Comparison of ENCODE assay signal across 9 cellular contexts in the genomic region with DNA sequence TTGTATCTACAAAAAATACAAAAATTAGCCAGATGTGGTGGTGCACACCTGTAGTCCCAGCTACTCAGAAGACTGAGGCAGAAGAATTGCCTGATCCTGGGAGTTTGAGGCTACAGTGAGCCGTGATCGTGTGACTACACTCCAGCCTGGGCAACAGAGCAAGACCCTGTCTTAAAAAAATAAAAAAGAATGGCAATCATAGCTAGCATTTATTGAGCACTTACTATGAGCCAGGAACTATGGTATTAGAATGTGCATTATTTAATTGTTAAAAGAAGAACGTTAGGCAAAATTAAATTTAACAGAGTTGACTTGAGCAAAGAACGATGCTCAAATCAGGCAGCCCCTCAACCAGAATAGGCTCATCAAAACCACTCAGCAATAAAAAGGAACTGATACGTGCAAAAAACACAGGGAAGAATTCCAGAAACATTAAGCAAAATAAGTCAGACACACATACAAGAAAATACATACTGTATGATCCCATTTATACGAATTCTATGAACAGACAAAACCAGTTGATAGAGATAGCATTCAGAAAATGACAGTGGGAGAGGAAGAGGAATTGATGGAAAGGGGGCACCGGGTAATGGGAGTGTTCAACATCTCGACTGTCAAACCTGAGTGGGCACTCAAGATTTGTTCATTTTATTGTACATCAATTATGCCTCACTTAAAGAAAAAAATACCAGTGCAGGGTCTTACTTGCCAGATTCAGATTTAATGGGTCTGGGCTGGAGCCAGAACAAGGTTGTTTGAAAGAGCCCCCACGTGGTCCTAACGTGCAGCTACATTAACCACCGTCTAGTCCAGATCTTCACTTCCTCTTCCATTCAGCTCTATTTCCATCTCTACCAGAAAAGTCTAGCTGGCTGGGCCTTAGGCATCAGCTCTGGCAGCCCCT. TPM values are rescaled to one million over a fixed set of nuclear protein-coding genes. Genes with fewer than 3 reads are reported as not detected.
DNase-seq lines count a peak whose midpoint lies in the region; TF ChIP-seq lines count a peak whose summit lies in the region.
"Had no signal": no experiment of that assay in that cellular context is flagged by ENCODE, and none has a peak within 500 bp of the region (broad histone marks: within the 10 kb centered on the region; RNA-seq: fewer than 3 reads in every experiment).

No MANE protein-coding gene starts in this region.

- intact Hi-C loops in PC-9 (cut with micrococcal nuclease; ENCODE audit: unreplicated experiment): no loop called here
- intact Hi-C loops in mammary epithelial cell (cut with micrococcal nuclease): no loop called here

- peaks cover 68% of the 10 kb centered on the region for H3F3A ChIP-seq in PC-9 (ENCODE audit: insufficient read depth, low read depth)
- peaks cover 30% of the 10 kb centered on the region for H3F3A ChIP-seq in neural progenitor cell (ENCODE audit: low read depth)

- BruUV-seq in PC-9 (replicated peaks; lab: Mats Ljungman, UMichigan) (no TSS peak), mammary epithelial cell (replicated peaks; lab: Mats Ljungman, UMichigan) (no TSS peak)

- H3K4me1 Mint-ChIP-seq in neural progenitor cell: peaks cover 26% of the 10 kb centered on the region

- H3K36me3 ChIP-seq in PC-9 (ENCODE audit: low read depth) (peaks cover 22% of the 10 kb centered on the region; the same call in 1 of the 2 replicates), mammary epithelial cell (ENCODE audit: insufficient read depth, low read length) (peaks cover 10% of the 10 kb centered on the region), neural progenitor cell (no peaks in the 10 kb centered on the region)

- no peak overlapping the region for H3K27ac Mint-ChIP-seq in neural progenitor cell

- H3K79me2 ChIP-seq in PC-9 (ENCODE audit: low read depth) (peaks cover 92% of the 10 kb centered on the region), mammary epithelial cell (ENCODE audit: insufficient read depth, low read length) (peaks cover 96% of the 10 kb centered on the region), neural progenitor cell (ENCODE audit: low read depth) (peaks cover 15% of the 10 kb centered on the region)

- DNase-seq in DMS53 (lab: John Stamatoyannopoulos, UW): peak; percentile 47
- DNase-seq in DMS53 treated with DMSO at 0.1 percent for 48 hours (lab: John Stamatoyannopoulos, UW; ENCODE audit: unreplicated experiment): no peak
- DNase-seq in HCEC 1CT: peak; percentile 43
- no peak for DNase-seq in PC-9
- DNase-seq in mammary epithelial cell: no peak
- no peak for DNase-seq in neural progenitor cell (ENCODE audit: low spot score)
- no peak for DNase-seq in NCI-H1417 treated with DMSO at 0.1 percent for 48 hours (lab: John Stamatoyannopoulos, UW)
- DNase-seq in NCI-H226: no peak

- no peaks in the 10 kb centered on the region for H3K9me2 ChIP-seq in PC-9 (ENCODE audit: insufficient read depth)

- 67% methylated on average over 10 of the region's 11 CpGs for WGBS in mammary epithelial cell (ENCODE audit: low coverage, missing lambda C conversion rate)

- H3K27me3 ChIP-seq in PC-9 (ENCODE audit: insufficient read depth, low read depth) (no peaks in the 10 kb centered on the region), mammary epithelial cell (ENCODE audit: insufficient read depth, low read length) (no peaks in the 10 kb centered on the region), neural progenitor cell (no peaks in the 10 kb centered on the region)

- no peaks in the 10 kb centered on the region for H3K9me3 Mint-ChIP-seq in neural progenitor cell

- H2AFZ ChIP-seq in PC-9: no peak overlapping the region
- no peak overlapping the region for H2AFZ ChIP-seq in mammary epithelial cell (ENCODE audit: low read depth, low read length)
- H2AFZ ChIP-seq in neural progenitor cell (replicated peaks): no peak overlapping the region

- H4K20me1 ChIP-seq in PC-9 (ENCODE audit: insufficient read depth) (no peaks in the 10 kb centered on the region; the same call in 1 of the 2 replicates), mammary epithelial cell (ENCODE audit: insufficient read depth, low read length) (peaks cover 16% of the 10 kb centered on the region), neural progenitor cell (ENCODE audit: low read depth) (no peaks in the 10 kb centered on the region)

- H3K4me2 ChIP-seq in PC-9 (no peak overlapping the region), mammary epithelial cell (ENCODE audit: insufficient read depth, low read depth, low read length) (peak overlapping the region; percentile 31), neural progenitor cell (no peak overlapping the region)

- peaks cover 88% of the 10 kb centered on the region for H3K4me1 ChIP-seq in PC-9 (replicated peaks; ENCODE audit: insufficient read depth)
- peaks cover 44% of the 10 kb centered on the region for H3K4me1 ChIP-seq in mammary epithelial cell (ENCODE audit: insufficient read depth, low read length)
- H3K4me1 ChIP-seq in neural progenitor cell: peaks cover 21% of the 10 kb centered on the region

- CTCF ChIA-PET in PC-9 (lab: Charles Lee) (interaction anchor here (0.6 kb wide), 1 partner anchor 379 kb away, joined by 3 read pairs; no protein-coding TSS in a partner anchor), mammary epithelial cell (lab: Charles Lee; ENCODE audit: low non-redundant PET) (no interaction called here)

- H3K27ac ChIP-seq in PC-9 (peak overlapping the region; percentile 8; the same call in 1 of the 2 replicates), mammary epithelial cell (ENCODE audit: insufficient read depth, low read depth, low read length) (no peak overlapping the region), neural progenitor cell (no peak overlapping the region)

- no peak overlapping the region for H3K4me3 Mint-ChIP-seq in neural progenitor cell

- H3K9me3 ChIP-seq in PC-9 (ENCODE audit: insufficient read depth, low read depth) (no peaks in the 10 kb centered on the region), mammary epithelial cell (replicated peaks; ENCODE audit: insufficient read depth, low read length) (no peaks in the 10 kb centered on the region), neural progenitor cell (ENCODE audit: low read depth) (no peaks in the 10 kb centered on the region)

- in situ Hi-C loops in mammary epithelial cell (cut with MboI; ENCODE audit: low sequenced_read_pairs in 2 of 2): no loop called here

- POLR2A ChIA-PET in PC-9 (lab: Charles Lee; ENCODE audit: unreplicated experiment): interaction anchor here (0.7 kb wide), 1 partner anchor 469 kb away, joined by 8 read pairs; no protein-coding TSS in a partner anchor

- no peaks in the 10 kb centered on the region for H3K36me3 Mint-ChIP-seq in neural progenitor cell

- no peak for TF ChIP-seq CTCF in PC-9 (conservative IDR thresholded peaks at IDR 0.05)
- TF ChIP-seq CTCF in mammary epithelial cell (conservative IDR thresholded peaks at IDR 0.05 in 1 of 2, IDR thresholded peaks at IDR 0.05 in 1 of 2; ENCODE audit: extremely low read depth in 1 of 2, insufficient read depth in 1 of 2, low read depth in 1 of 2, low read length in 2 of 2): peak; percentile 13 to 15
- TF ChIP-seq CTCF in neural progenitor cell (IDR thresholded peaks at IDR 0.05): peak; percentile 22

- dilution Hi-C loops in mammary epithelial cell (cut with HindIII; ENCODE audit: low sequenced_read_pairs): no loop called here

- peaks cover 14% of the 10 kb centered on the region for H3K27me3 Mint-ChIP-seq in neural progenitor cell (ENCODE audit: insufficient read depth, low read depth)

- no peak overlapping the region for H3K9ac ChIP-seq in mammary epithelial cell (ENCODE audit: insufficient read depth, low read length)
- no peak overlapping the region for H3K9ac ChIP-seq in neural progenitor cell

- no peak overlapping the region for H3K4me3 ChIP-seq in PC-9
- H3K4me3 ChIP-seq in mammary epithelial cell (replicated peaks in 1 of 3; ENCODE audit: insufficient read depth in 1 of 3, low read depth in 2 of 3, low read length in 3 of 3): no peak overlapping the region
- no peak overlapping the region for H3K4me3 ChIP-seq in neural progenitor cell

RNA-seq across cellular contexts. Expression of gene SCNN1A, which starts 8.0 kb away (rescaled TPM):
- total RNA-seq in PC-9 (2021): 460 and 549 TPM in 2 replicates
- 100 to 1,000 TPM; 171 to 202 TPM for total RNA-seq in mammary epithelial cell
- 174 TPM for polyA plus RNA-seq in mammary epithelial cell
- polyA minus RNA-seq in mammary epithelial cell: 383 TPM
- total RNA-seq in neural progenitor cell (ENCODE audit: low replicate concordance): 1.2 and 5.0 TPM in 2 replicates
- total RNA-seq: skeletal muscle tissue had no signal

RNA-seq across cellular contexts. Expression of gene LTBR, which starts 16.6 kb away (rescaled TPM):
- total RNA-seq in PC-9 (2021) (178 and 185 TPM in 2 replicates), mammary epithelial cell (100 to 1,000 TPM; 134 to 149 TPM), neural progenitor cell (ENCODE audit: low replicate concordance) (0.25 TPM in 1 of 2 replicates, not detected in the other)
- polyA plus RNA-seq in mammary epithelial cell: 119 TPM
- polyA minus RNA-seq in mammary epithelial cell: 89.5 TPM

RNA-seq across cellular contexts. Expression of gene TNFRSF1A, which starts 25.4 kb away (rescaled TPM):
- 144 and 165 TPM in 2 replicates for total RNA-seq in PC-9 (2021)
- total RNA-seq in mammary epithelial cell: 100 to 1,000 TPM; 107 to 195 TPM
- polyA plus RNA-seq in mammary epithelial cell: 87.6 TPM
- polyA minus RNA-seq in mammary epithelial cell: 191 TPM
- total RNA-seq in neural progenitor cell (ENCODE audit: low replicate concordance): 21.8 and 24.7 TPM in 2 replicates

RNA-seq across cellular contexts. Expression of gene PLEKHG6, which starts 56.8 kb away (rescaled TPM):
- 86.5 and 89.9 TPM in 2 replicates for total RNA-seq in PC-9 (2021)
- total RNA-seq in mammary epithelial cell: 1 to 10 TPM; 2.2 to 3.3 TPM
- polyA plus RNA-seq in mammary epithelial cell: 2.1 TPM
- polyA minus RNA-seq in mammary epithelial cell: not detected
- total RNA-seq in neural progenitor cell (ENCODE audit: low replicate concordance): 0.86 and 1.7 TPM in 2 replicates

Comparison
In these comparisons a context has a peak if more than half of its experiments do, and no peak if none do; other contexts are left out.
1. DNase-seq: peak in DMS53 (single experiment) and HCEC 1CT (single experiment); none in DMS53 treated with DMSO at 0.1 percent for 48 hours (single experiment), PC-9 (0 of 2), mammary epithelial cell (single experiment), neural progenitor cell (single experiment), NCI-H1417 treated with DMSO at 0.1 percent for 48 hours (single experiment) and NCI-H226 (single experiment).
2. RNA of gene SCNN1A, which starts 8.0 kb away (total RNA-seq): 460 to 549 TPM in PC-9 and 171 to 202 TPM in mammary epithelial cell; 1.2 to 5.0 TPM in neural progenitor cell; every median in the first group is over 10 times any median in the second.
3. RNA of gene LTBR, which starts 16.6 kb away (total RNA-seq): 178 to 185 TPM in PC-9 and 134 to 149 TPM in mammary epithelial cell; 0.25 TPM in neural progenitor cell; every median in the first group is over 100 times any median in the second.